ENCODE assay signal across 25 cellular contexts in the genomic region with DNA sequence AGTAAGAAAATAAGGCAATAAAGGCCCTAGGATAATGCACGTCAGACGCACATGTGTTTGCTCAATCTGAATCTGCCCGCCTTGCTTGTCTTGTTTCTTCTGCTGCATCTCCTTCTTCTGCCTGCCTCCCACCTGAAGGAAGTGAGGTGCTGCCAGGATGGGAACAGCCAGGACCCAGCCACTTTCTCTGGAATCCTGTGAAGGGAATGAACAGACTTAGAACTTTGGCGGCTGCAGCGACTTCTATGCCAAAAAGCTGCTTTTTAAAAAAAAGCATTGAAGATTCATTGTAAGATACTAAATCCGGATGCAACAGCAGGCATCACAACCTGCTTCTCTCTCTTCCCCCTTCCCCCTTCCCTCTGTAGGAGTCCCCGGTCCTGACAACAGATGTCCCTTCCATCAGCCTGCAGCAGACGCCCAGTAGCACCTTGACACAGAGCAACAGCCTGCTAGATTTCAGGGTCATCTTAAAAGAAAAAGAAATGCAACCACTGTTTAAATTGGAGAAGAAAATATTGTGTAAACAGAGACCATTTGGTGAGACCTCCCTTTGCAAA.
"Had no signal": no experiment of that assay in that cellular context is flagged by ENCODE, and none has a peak within 500 bp of the region (broad histone marks: within the 10 kb centered on the region; RNA-seq: fewer than 3 reads in every experiment).

No MANE protein-coding gene starts in this region.

- H3K9me3 Mint-ChIP-seq: activated CD8-positive, alpha-beta T cell treated with anti-CD3 and anti-CD28 coated beads for 36 hours had no signal

- H3K4me1 ChIP-seq: esophagus squamous epithelium, left ventricle myocardium inferior, pancreas, right atrium auricular region had no signal

- DNase-seq: activated CD4-positive, alpha-beta T cell treated with anti-CD3 and anti-CD28 coated beads, Interleukin-2, amount 50 U/mL, for 1 hour; activated CD4-positive, CD25-positive, alpha-beta regulatory T cell treated with anti-CD3 and anti-CD28 coated beads, Interleukin-2, amount 50 U/mL, for 72 hours; activated CD8-positive, alpha-beta T cell treated with anti-CD3 and anti-CD28 coated beads for 36 hours; activated gamma-delta T cell treated with Interleukin-2 at 50 U/mL for 16 hours; activated naive CD4-positive, alpha-beta T cell treated with anti-CD3 and anti-CD28 coated beads, Interleukin-2, amount 50 U/mL, for 16 hours; activated T-cell treated with anti-CD3 and anti-CD28 coated beads, Interleukin-2, amount 50 U/mL, for 4 hours; amniotic stem cell; effector CD4-positive, alpha-beta T cell; esophagus squamous epithelium; foreskin melanocyte; left ventricle myocardium inferior; mesendoderm; mucosa of descending colon; pancreas; stimulated activated CD4-positive, alpha-beta T cell treated with anti-CD3 and anti-CD28 coated beads, Interleukin-4, amount 100 ng/mL, for 1 hour; stimulated activated naive CD8-positive, alpha-beta T cell treated with anti-CD3 and anti-CD28 coated beads, Interleukin-15, Interleukin-2, amounts not matched to agents 100 U/mL and 50 U/mL, for 24 hours; trophoblast cell had no signal

- H3K27ac Mint-ChIP-seq: activated CD8-positive, alpha-beta T cell treated with anti-CD3 and anti-CD28 coated beads for 36 hours; activated T-helper 17 cell treated with anti-CD3 and anti-CD28 coated beads, Interleukin-2, amount 50 U/mL, for 72 hours; dendritic cell treated with granulocyte-macrophage colony-stimulating factor and Interleukin-4, amounts not matched to agents 40 ng/mL and 50 ng/mL, for 4 days; natural killer cell treated with Interleukin-12 subunit alpha and Interleukin-12 subunit beta and Interleukin-15 and Interleukin-18, amount 100 ng/mL, for 72 hours had no signal

- H3K36me3 Mint-ChIP-seq: natural killer cell treated with Interleukin-12 subunit alpha and Interleukin-12 subunit beta and Interleukin-15 and Interleukin-18, amount 100 ng/mL, for 72 hours had no signal

- H3K36me3 ChIP-seq: esophagus squamous epithelium, left ventricle myocardium inferior, neutrophil, pancreas, right atrium auricular region, thoracic aorta had no signal

- ATAC-seq: activated CD8-positive, alpha-beta T cell treated with anti-CD3 and anti-CD28 coated beads for 36 hours; activated T-cell treated with anti-CD3 and anti-CD28 coated beads, Interleukin-2, amount 50 U/mL, for 4 hours; activated T-helper 17 cell treated with anti-CD3 and anti-CD28 coated beads, Interleukin-2, amount 50 U/mL, for 72 hours; mucosa of descending colon; natural killer cell treated with Interleukin-12 subunit alpha and Interleukin-12 subunit beta and Interleukin-15 and Interleukin-18, amount 100 ng/mL, for 72 hours; pancreas; stimulated activated naive CD8-positive, alpha-beta T cell treated with anti-CD3 and anti-CD28 coated beads, Interleukin-15, Interleukin-2, amounts not matched to agents 100 U/mL and 50 U/mL, for 24 hours had no signal

- H3K4me3 ChIP-seq: esophagus squamous epithelium, left ventricle myocardium inferior, lung, mucosa of descending colon, pancreas, right atrium auricular region, thoracic aorta had no signal

- H3K27ac ChIP-seq: esophagus squamous epithelium, left ventricle myocardium inferior, neutrophil, pancreas, right atrium auricular region, thoracic aorta, VCaP had no signal

- H3K27me3 Mint-ChIP-seq: dendritic cell treated with granulocyte-macrophage colony-stimulating factor and Interleukin-4, amounts not matched to agents 40 ng/mL and 50 ng/mL, for 4 days had no signal

- H3K9me3 ChIP-seq: mucosa of descending colon, neutrophil, pancreas, right atrium auricular region, thoracic aorta had no signal

- H3K4me1 Mint-ChIP-seq: activated T-helper 17 cell treated with anti-CD3 and anti-CD28 coated beads, Interleukin-2, amount 50 U/mL, for 72 hours had no signal

- H3K27me3 ChIP-seq: esophagus squamous epithelium, neutrophil, right atrium auricular region had no signal

- H3K4me3 Mint-ChIP-seq: activated CD8-positive, alpha-beta T cell treated with anti-CD3 and anti-CD28 coated beads for 36 hours; activated T-cell treated with anti-CD3 and anti-CD28 coated beads, Interleukin-2, amount 50 U/mL, for 4 hours; activated T-helper 17 cell treated with anti-CD3 and anti-CD28 coated beads, Interleukin-2, amount 50 U/mL, for 72 hours; dendritic cell treated with granulocyte-macrophage colony-stimulating factor and Interleukin-4, amounts not matched to agents 40 ng/mL and 50 ng/mL, for 4 days; natural killer cell treated with Interleukin-12 subunit alpha and Interleukin-12 subunit beta and Interleukin-15 and Interleukin-18, amount 100 ng/mL, for 72 hours had no signal
